ENCODE assay signal across 8 cellular contexts in genomic region chr7:6826151-6826550, GRCh38. TPM values are rescaled to one million over a fixed set of nuclear protein-coding genes. Genes with fewer than 3 reads are reported as not detected.
A peak's percentile ranks its signal among the peaks of the same experiment; 100 is the strongest.
DNase-seq lines count a peak whose midpoint lies in the region; ATAC-seq and TF ChIP-seq lines count a peak whose summit lies in the region.
"Not testable (repeated sequence)": the region's sequence is repeated elsewhere in the genome, so short reads cannot be mapped to it uniquely, and the experiment has no call there.

TSS of gene CCZ1B (minus strand) at chr7:6826275. CDS start at chr7:6826197, 78 bp downstream.

- not testable (repeated sequence) for H3K4me1 Mint-ChIP-seq in activated T-helper 17 cell treated with anti-CD3 and anti-CD28 coated beads, Interleukin-2, amount 50 U/mL, for 72 hours; neural crest cell

- not testable (repeated sequence) for H3K9me3 Mint-ChIP-seq in activated T-helper 17 cell treated with anti-CD3 and anti-CD28 coated beads, Interleukin-2, amount 50 U/mL, for 72 hours; neural crest cell

- not testable (repeated sequence) for H3F3A ChIP-seq in Loucy (ENCODE audit: low read depth)

- H3K27me3 ChIP-seq in Loucy (ENCODE audit: insufficient read depth, low read length, poor library complexity, severe bottlenecking): peaks cover 34% of the 10 kb centered on the region

- peak within 1 kb of the TSS; percentile 71 for H3K4me2 ChIP-seq in Loucy (ENCODE audit: low read depth, low read length, poor library complexity, severe bottlenecking)

- not testable (repeated sequence) for H4K20me1 ChIP-seq in Loucy (ENCODE audit: insufficient read depth, low read length, poor library complexity, severe bottlenecking)

- not testable (repeated sequence) for H3K9me3 ChIP-seq in Loucy (ENCODE audit: insufficient read depth, low read depth, low read length)

- peak within 1 kb of the TSS; percentile 79 for H3K4me3 Mint-ChIP-seq in activated T-helper 17 cell treated with anti-CD3 and anti-CD28 coated beads, Interleukin-2, amount 50 U/mL, for 72 hours
- H3K4me3 Mint-ChIP-seq in neural crest cell: peak within 1 kb of the TSS; percentile 98

- peak within 1 kb of the TSS; percentile 64 for H3K9ac ChIP-seq in Loucy (ENCODE audit: low read depth, low read length, poor library complexity, severe bottlenecking)

- peak; percentile 31 for TF ChIP-seq CTCF in Loucy (conservative IDR thresholded peaks at IDR 0.05; ENCODE audit: low read length)
- peak; percentile 17 for TF ChIP-seq CTCF in fibroblast of pulmonary artery (IDR thresholded peaks at IDR 0.05; ENCODE audit: low read length, missing control alignments)
- TF ChIP-seq CTCF in neural crest cell (conservative IDR thresholded peaks at IDR 0.05): not testable (repeated sequence)

- H3K4me3 ChIP-seq in Loucy (ENCODE audit: low read length, poor library complexity, severe bottlenecking) (peak within 1 kb of the TSS; percentile 81), fibroblast of pulmonary artery (replicated peaks; ENCODE audit: low read depth, low read length) (peak within 1 kb of the TSS; percentile 57)

- not testable (repeated sequence) for H3K27me3 Mint-ChIP-seq in activated T-helper 17 cell treated with anti-CD3 and anti-CD28 coated beads, Interleukin-2, amount 50 U/mL, for 72 hours
- H3K27me3 Mint-ChIP-seq in neural crest cell (ENCODE audit: low read depth): peaks cover 33% of the 10 kb centered on the region

- H3K4me1 ChIP-seq in Loucy (ENCODE audit: insufficient read depth, low read length, poor library complexity, severe bottlenecking): not testable (repeated sequence)

- peak; percentile 98 for ATAC-seq in activated T-helper 17 cell treated with anti-CD3 and anti-CD28 coated beads, Interleukin-2, amount 50 U/mL, for 72 hours (replicated peaks)

- H3K36me3 ChIP-seq in Loucy (ENCODE audit: insufficient read depth, low read length): not testable (repeated sequence)

- H3K27ac Mint-ChIP-seq in activated T-helper 17 cell treated with anti-CD3 and anti-CD28 coated beads, Interleukin-2, amount 50 U/mL, for 72 hours: peak within 1 kb of the TSS; percentile 77
- H3K27ac Mint-ChIP-seq in neural crest cell (ENCODE audit: unreplicated experiment): peak within 1 kb of the TSS; percentile 93

- peaks cover 19% of the 10 kb centered on the region for H3K36me3 Mint-ChIP-seq in activated T-helper 17 cell treated with anti-CD3 and anti-CD28 coated beads, Interleukin-2, amount 50 U/mL, for 72 hours (ENCODE audit: low read depth)
- H3K36me3 Mint-ChIP-seq in neural crest cell (ENCODE audit: low read depth): not testable (repeated sequence)

- not testable (repeated sequence) for H3K9me2 ChIP-seq in Loucy (replicated peaks; ENCODE audit: low read depth, low read length)

- DNase-seq in ELF-1 (ENCODE audit: low read depth, low spot score) (peak; percentile 75), H4 (ENCODE audit: low spot score) (peak; percentile 90), SHP77 (lab: John Stamatoyannopoulos, UW) (peak; percentile 86 to 89), fibroblast of pulmonary artery (ENCODE audit: low read depth) (peak; percentile 65), neural crest cell (ENCODE audit: low read depth, low spot score) (peak; percentile 67)
- peak; percentile 90 for DNase-seq in stimulated activated naive CD4-positive, alpha-beta T cell treated with Interleukin-2 at 50 U/mL for 16 hours (lab: John Stamatoyannopoulos, UW)

- H2AFZ ChIP-seq in Loucy (ENCODE audit: low read length): peak within 1 kb of the TSS; percentile 87

- not testable (repeated sequence) for H3K79me2 ChIP-seq in Loucy (ENCODE audit: insufficient read depth, low read length)

RNA-seq across cellular contexts. Expression of gene CCZ1B, which starts in this region (rescaled TPM):
- 59.5 and 77.7 TPM in 2 replicates for total RNA-seq in H4 (2014; rRNA removed; shearing (Covaris generic))
- 10 to 100 TPM; 50.7 to 71.6 TPM for total RNA-seq in activated T-helper 17 cell treated with anti-CD3 and anti-CD28 coated beads, Interleukin-2, amount 50 U/mL, for 72 hours
- 55.8 and 72.0 TPM in 2 replicates for total RNA-seq in neural crest cell

Comparison
In these comparisons a context has a peak if more than half of its experiments do, and no peak if none do; other contexts are left out.
1. Peak in every context shown above with its lines: DNase-seq, ATAC-seq and H3K4me3 ChIP-seq.